18 cellular contexts compared by ENCODE assay signal in genomic region chr16:440627-441026, GRCh38. TPM values are rescaled to one million over a fixed set of nuclear protein-coding genes. Genes with fewer than 3 reads are reported as not detected.
A peak's percentile ranks its signal among the peaks of the same experiment; 100 is the strongest.
DNase-seq lines count a peak whose midpoint lies in the region; ATAC-seq and TF ChIP-seq lines count a peak whose summit lies in the region.
"Had no signal": no experiment of that assay in that cellular context is flagged by ENCODE, and none has a peak within 500 bp of the region (broad histone marks: within the 10 kb centered on the region; RNA-seq: fewer than 3 reads in every experiment).

No MANE protein-coding gene starts in this region.

- H3K27me3 ChIP-seq in upper lobe of left lung (no peaks in the 10 kb centered on the region), adrenal gland (no peaks in the 10 kb centered on the region)
- H3K27me3 ChIP-seq: SJSA1 had no signal

- TF ChIP-seq EP300 in upper lobe of left lung (IDR thresholded peaks at IDR 0.05), result no peak

- H3K4me1 ChIP-seq in upper lobe of left lung, result peaks cover 0 to 6% (median 0%) of the 10 kb centered on the region in 4 donors
- no peaks in the 10 kb centered on the region for H3K4me1 ChIP-seq in adrenal gland (replicated peaks in 1 of 2)
- H3K4me1 ChIP-seq: Caco-2 had no signal

- POLR2A ChIA-PET in RWPE1 (lab: Yijun Ruan, JAX; ENCODE audit: low non-redundant PET), result no interaction called here

- TF ChIP-seq POLR2A in upper lobe of left lung (IDR thresholded peaks at IDR 0.05), result no peak
- TF ChIP-seq POLR2A in adrenal gland (IDR thresholded peaks at IDR 0.05), result no peak

- H3K9me3 ChIP-seq in upper lobe of left lung (no peaks in the 10 kb centered on the region), adrenal gland (replicated peaks in 1 of 3) (no peaks in the 10 kb centered on the region)
- H3K9me3 ChIP-seq: Caco-2, SJSA1 had no signal

- H3K36me3 ChIP-seq in upper lobe of left lung (peaks cover 0 to 3% (median 0%) of the 10 kb centered on the region in 4 donors), adrenal gland (replicated peaks in 1 of 2) (no peaks in the 10 kb centered on the region)

- H3K4me3 ChIP-seq in skeletal muscle cell (ENCODE audit: low read depth, low read length) (no peak overlapping the region), upper lobe of left lung (no peak overlapping the region), adrenal gland (no peak overlapping the region)
- H3K4me3 ChIP-seq: SJSA1 had no signal

- ATAC-seq in upper lobe of left lung (ENCODE audit: low FRiP score in 2 of 2), result no peak
- ATAC-seq: HepG2, PC-3 had no signal

- WGBS in upper lobe of left lung, 2 donors, result 93 to 95% methylated on average over 6 of the region's 6 CpGs
- 93 to 96% (median 95%) methylated on average over 5 to 6 of the region's 6 CpGs for WGBS in adrenal gland, 4 donors

- DNase-seq in LHCN-M2 (ENCODE audit: low read depth) (peak; percentile 98), RWPE1 (ENCODE audit: low spot score) (no peak), myocyte (ENCODE audit: low read depth) (peak; percentile 99), skeletal muscle cell (ENCODE audit: low read depth) (peak; percentile 48), upper lobe of left lung (no peak), adrenal gland (no peak), iPS-NIHi11 (ENCODE audit: low spot score) (no peak)
- DNase-seq: ACHN, AML-193, Caco-2, HFFc6, NCI-H1092, NCI-H226, NCI-H748 treated with DMSO at 0.1 percent for 48 hours, PC-3 had no signal

- TF ChIP-seq CTCF in RWPE1 (conservative IDR thresholded peaks at IDR 0.05; ENCODE audit: low read depth) (no peak), upper lobe of left lung (IDR thresholded peaks at IDR 0.05) (no peak), adrenal gland (IDR thresholded peaks at IDR 0.05) (no peak)

- intact Hi-C loops in adrenal gland (cut with DNase I), result no loop called here

- H3K27ac ChIP-seq in RWPE1, result peak overlapping the region; percentile 31
- H3K27ac ChIP-seq in upper lobe of left lung, result no peak overlapping the region
- H3K27ac ChIP-seq in adrenal gland, result no peak overlapping the region
- H3K27ac ChIP-seq: KMS-11, SJSA1 had no signal

- CTCF ChIA-PET in RWPE1 (lab: Yijun Ruan, JAX), result interaction anchor here (0.6 kb wide), 2 partner anchors 55 to 83 kb away, joined by 3 to 4 read pairs; no protein-coding TSS in a partner anchor

RNA-seq across cellular contexts. Expression of gene RAB11FIP3, which starts 15.2 kb away (rescaled TPM):
- total RNA-seq in LHCN-M2 (2014; rRNA removed), result 44.1 and 61.6 TPM in 2 replicates
- 39.3 TPM for polyA plus RNA-seq in LHCN-M2 (2012)
- total RNA-seq in myocyte, result 114 and 126 TPM in 2 replicates
- 71.0 TPM for polyA plus RNA-seq in myocyte (2012)
- total RNA-seq in upper lobe of left lung, result 10 to 100 TPM; 38.9 to 95.3 (median 43.8) TPM
- total RNA-seq in adrenal gland, result 10 to 100 TPM; 28.1 to 53.0 (median 40.8) TPM
- polyA plus RNA-seq in adrenal gland, result 10 to 100 TPM; 12.7 to 63.4 (median 44.2) TPM

RNA-seq across cellular contexts. Expression of gene DECR2, which starts 38.9 kb away (rescaled TPM):
- total RNA-seq in LHCN-M2 (2014; rRNA removed), result 18.8 and 22.6 TPM in 2 replicates
- polyA plus RNA-seq in LHCN-M2 (2012), result 28.2 TPM
- 27.1 and 28.6 TPM in 2 replicates for total RNA-seq in myocyte
- polyA plus RNA-seq in myocyte (2012), result 20.8 TPM
- 10 to 100 TPM in 5 of 6 donors, 1 to 10 TPM in 1; 8.6 to 22.4 (median 14.6) TPM for total RNA-seq in upper lobe of left lung
- 10 to 100 TPM; 29.6 to 65.5 (median 41.7) TPM for total RNA-seq in adrenal gland
- polyA plus RNA-seq in adrenal gland, result 100 to 1,000 TPM in 2 of 3 donors, 1 to 10 TPM in 1; 5.9 to 143 (median 105) TPM

RNA-seq across cellular contexts. Expression of gene NME4, which starts 43.6 kb away (rescaled TPM):
- total RNA-seq in LHCN-M2 (2014; rRNA removed) (142 and 186 TPM in 2 replicates), myocyte (50.3 and 59.1 TPM in 2 replicates), upper lobe of left lung (10 to 100 TPM; 22.1 to 57.6 (median 41.8) TPM), adrenal gland (100 to 1,000 TPM; 127 to 214 (median 157) TPM)
- polyA plus RNA-seq in LHCN-M2 (2012), result 336 TPM
- polyA plus RNA-seq in myocyte (2012), result 219 TPM
- polyA plus RNA-seq in adrenal gland, result 100 to 1,000 TPM in 2 of 3 donors, 10 to 100 TPM in 1; 67.8 to 492 (median 347) TPM

RNA-seq across cellular contexts. Expression of gene PGAP6, which starts 58.8 kb away (rescaled TPM):
- total RNA-seq in LHCN-M2 (2014; rRNA removed) (72.4 and 90.2 TPM in 2 replicates), myocyte (48.1 and 53.4 TPM in 2 replicates), upper lobe of left lung (100 to 1,000 TPM in 3 of 6 donors, 10 to 100 TPM in 3; 27.9 to 150 (median 96.4) TPM), adrenal gland (10 to 100 TPM; 31.7 to 66.7 (median 47.5) TPM)
- polyA plus RNA-seq in LHCN-M2 (2012), result 117 TPM
- 119 TPM for polyA plus RNA-seq in myocyte (2012)
- polyA plus RNA-seq in adrenal gland, result 10 to 100 TPM; 18.2 to 55.5 (median 39.0) TPM

Comparison
In these comparisons a context has a peak if more than half of its experiments do, and no peak if none do; other contexts are left out.
1. DNase-seq: peak in LHCN-M2 (single experiment), myocyte (single experiment) and skeletal muscle cell (single experiment); none in RWPE1 (single experiment), upper lobe of left lung (0 of 2), adrenal gland (0 of 7) and iPS-NIHi11 (single experiment).